1 cellular context compared by ENCODE assay signal in the genomic region with DNA sequence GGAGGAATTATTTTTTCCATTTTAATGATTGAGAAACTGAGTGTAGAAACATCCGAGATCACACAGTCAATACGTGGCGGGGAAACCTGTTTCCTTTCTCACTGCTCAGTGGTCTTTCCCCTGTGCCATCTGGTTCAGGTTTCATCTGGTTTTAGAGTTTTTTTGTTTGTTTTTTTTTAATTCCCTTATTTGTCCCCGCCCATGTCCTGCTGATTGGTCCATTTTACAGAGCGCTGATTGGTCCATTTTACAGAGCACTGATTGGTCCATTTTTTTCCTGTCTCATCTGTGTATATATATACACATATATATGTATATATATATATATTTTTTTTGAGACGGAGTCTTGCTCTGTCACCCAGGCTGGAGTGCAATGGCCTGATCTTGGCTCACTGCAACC.
TF ChIP-seq lines count a peak whose summit lies in the region.

No MANE protein-coding gene starts in this region.

TF ChIP-seq in K562, 482 proteins besides CTCF, POLR2A, EP300 and RAD21:
- peak; percentile 72 for TF ChIP-seq NFYB (IDR thresholded peaks at IDR 0.05; ENCODE audit: extremely low read depth, insufficient read length)
